18 cellular contexts compared by ENCODE assay signal in the genomic region with DNA sequence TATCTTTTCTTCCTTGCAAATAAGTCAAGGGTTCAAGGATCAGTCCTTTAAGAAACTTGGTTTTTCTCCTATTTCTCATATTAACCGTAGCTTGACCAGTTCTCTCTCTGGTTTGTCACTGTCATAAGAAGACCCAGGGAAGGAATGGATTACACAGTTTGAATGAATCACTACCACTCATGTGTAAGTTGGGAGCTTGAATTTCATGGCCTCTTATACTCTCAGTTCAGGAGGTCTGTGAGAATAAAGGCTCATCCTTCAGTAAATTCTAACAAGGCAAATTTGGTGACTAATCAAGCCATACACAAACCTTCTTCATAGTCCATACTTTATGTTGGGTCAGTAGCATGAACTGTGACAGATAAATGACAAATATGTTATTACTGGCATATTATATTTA.
"Had no signal": no experiment of that assay in that cellular context is flagged by ENCODE, and none has a peak within 500 bp of the region (broad histone marks: within the 10 kb centered on the region; RNA-seq: fewer than 3 reads in every experiment).

No MANE protein-coding gene starts in this region.

- H3K36me3 ChIP-seq: ascending aorta, esophagus squamous epithelium, neutrophil, right lobe of liver, upper lobe of right lung, WERI-Rb-1 had no signal

- H3K4me3 ChIP-seq: ascending aorta, esophagus squamous epithelium, right lobe of liver, testis, upper lobe of right lung had no signal

- DNase-seq: activated CD4-positive, alpha-beta T cell treated with anti-CD3 and anti-CD28 coated beads for 4 hours; activated naive CD4-positive, alpha-beta T cell treated with Interleukin-2 at 50 U/mL for 16 hours; activated naive CD8-positive, alpha-beta T cell treated with anti-CD3 and anti-CD28 coated beads, Interleukin-2, amount 50 U/mL, for 24 hours; esophagus squamous epithelium; hypothalamus; left colon; naive thymus-derived CD8-positive, alpha-beta T cell; right lobe of liver; stimulated activated CD4-positive, alpha-beta T cell treated with anti-CD3 and anti-CD28 coated beads, Interleukin-4, amount 100 ng/mL, for 1 hour; stimulated activated CD8-positive, alpha-beta memory T cell treated with anti-CD3 and anti-CD28 coated beads, Interleukin-4, amount 100 ng/mL, for 48 hours; stimulated activated naive CD8-positive, alpha-beta T cell treated with anti-CD3 and anti-CD28 coated beads, Interleukin-15, Interleukin-2, amounts not matched to agents 100 U/mL and 50 U/mL, for 24 hours; T-cell; testis; upper lobe of right lung; WERI-Rb-1 had no signal

- FAIRE-seq: colon had no signal

- ATAC-seq: activated naive CD8-positive, alpha-beta T cell treated with anti-CD3 and anti-CD28 coated beads, Interleukin-2, amount 50 U/mL, for 24 hours; left colon; naive thymus-derived CD8-positive, alpha-beta T cell; right lobe of liver; stimulated activated naive CD8-positive, alpha-beta T cell treated with anti-CD3 and anti-CD28 coated beads, Interleukin-15, Interleukin-2, amounts not matched to agents 100 U/mL and 50 U/mL, for 24 hours; T-cell; upper lobe of right lung had no signal

- H3K27me3 ChIP-seq: ascending aorta, esophagus squamous epithelium, neutrophil, right lobe of liver, testis, upper lobe of right lung had no signal

- H3K9me3 ChIP-seq: ascending aorta, esophagus squamous epithelium, neutrophil, right lobe of liver, testis, upper lobe of right lung had no signal

- H3K27ac ChIP-seq: ascending aorta, esophagus squamous epithelium, neutrophil, right lobe of liver, testis, upper lobe of right lung, WERI-Rb-1 had no signal

- H3K4me1 ChIP-seq: esophagus squamous epithelium, right lobe of liver, testis, upper lobe of right lung had no signal
